In the genomic region with DNA sequence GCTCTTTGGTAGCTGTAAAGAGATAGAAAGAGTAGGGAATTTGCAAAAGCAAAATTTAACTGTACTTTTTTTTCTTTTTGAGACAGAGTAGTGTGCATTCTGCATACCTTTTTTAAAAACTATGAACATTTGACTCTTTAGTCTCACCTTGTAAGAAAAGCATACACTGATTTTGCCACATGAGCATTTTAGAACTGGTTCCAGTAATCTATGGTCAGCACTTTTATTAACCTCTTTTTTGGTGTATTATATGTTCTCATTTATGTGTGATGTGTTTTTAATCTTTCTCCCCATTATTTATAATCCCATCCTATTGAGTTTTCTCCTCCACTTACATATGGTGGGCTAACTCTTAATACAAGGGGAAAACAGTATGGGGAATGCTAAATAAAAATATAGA, we compare ENCODE assay signal across 33 cellular contexts.
"Had no signal": no experiment of that assay in that cellular context is flagged by ENCODE, and none has a peak within 500 bp of the region (broad histone marks: within the 10 kb centered on the region; RNA-seq: fewer than 3 reads in every experiment).

No MANE protein-coding gene starts in this region.

- H3K4me3 ChIP-seq: adrenal gland, ascending aorta, body of pancreas, breast epithelium, cardiac muscle cell had no signal

- H3K27ac ChIP-seq: adrenal gland, ascending aorta, body of pancreas, brain microvascular endothelial cell, breast epithelium, cardiac muscle cell had no signal

- H3K4me1 ChIP-seq: adrenal gland, ascending aorta, body of pancreas, breast epithelium had no signal

- H3K9me3 ChIP-seq: adrenal gland, ascending aorta, body of pancreas, breast epithelium had no signal

- ATAC-seq: activated naive CD4-positive, alpha-beta T cell treated with anti-CD3 and anti-CD28 coated beads, Interleukin-2, amount 50 U/mL, for 72 hours; activated naive CD8-positive, alpha-beta T cell treated with anti-CD3 and anti-CD28 coated beads, Interleukin-2, amount 50 U/mL, for 24 hours; activated T-cell treated with anti-CD3 and anti-CD28 coated beads, Interleukin-2, amount 50 U/mL, for 4 hours; activated T-cell treated with anti-CD3 and anti-CD28 coated beads, Interleukin-2, amount 50 U/mL, for 72 hours; activated T-helper 17 cell treated with anti-CD3 and anti-CD28 coated beads, Interleukin-2, amount 50 U/mL, for 72 hours; body of pancreas had no signal

- DNase-seq: activated effector memory CD4-positive, alpha-beta T cell treated with anti-CD3 and anti-CD28 coated beads, Interleukin-2, amount 50 U/mL, for 16 hours; activated effector memory CD4-positive, alpha-beta T cell treated with Interleukin-2 at 50 U/mL for 16 hours; activated gamma-delta T cell; activated gamma-delta T cell treated with Interleukin-2 at 50 U/mL for 16 hours; activated naive CD4-positive, alpha-beta T cell; activated naive CD4-positive, alpha-beta T cell treated with anti-CD3 and anti-CD28 coated beads for 36 hours; activated naive CD4-positive, alpha-beta T cell treated with anti-CD3 and anti-CD28 coated beads, Interleukin-2, amount 10 ng/mL, durations not matched to agents 7 days and 5 days; activated naive CD4-positive, alpha-beta T cell treated with anti-CD3 and anti-CD28 coated beads, Interleukin-2, amount 50 U/mL, for 16 hours; activated naive CD4-positive, alpha-beta T cell treated with Interleukin-2 at 50 U/mL for 16 hours; activated naive CD8-positive, alpha-beta T cell treated with anti-CD3 and anti-CD28 coated beads for 36 hours; activated naive CD8-positive, alpha-beta T cell treated with anti-CD3 and anti-CD28 coated beads, Interleukin-2, amount 10 ng/mL, durations not matched to agents 7 days and 5 days; activated naive CD8-positive, alpha-beta T cell treated with anti-CD3 and anti-CD28 coated beads, Interleukin-2, amount 50 U/mL, for 24 hours; activated T-cell treated with anti-CD3 and anti-CD28 coated beads, Interleukin-2, amount 50 U/mL, for 24 hours; activated T-cell treated with anti-CD3 and anti-CD28 coated beads, Interleukin-2, amount 50 U/mL, for 4 hours; activated T-cell treated with anti-CD3 and anti-CD28 coated beads, Interleukin-2, amount 50 U/mL, for 48 hours; activated T-cell treated with anti-CD3 and anti-CD28 coated beads, Interleukin-2, amount 50 U/mL, for 72 hours; adrenal gland; amniotic stem cell; amygdala; anterior cingulate cortex; aorta; body of pancreas; brain microvascular endothelial cell; caudate nucleus; central memory CD4-positive, alpha-beta T cell; cerebellar nuclear complex had no signal

- H3K27me3 ChIP-seq: adrenal gland, ascending aorta, body of pancreas, brain microvascular endothelial cell, breast epithelium, cardiac muscle cell had no signal

- H3K36me3 ChIP-seq: adrenal gland, ascending aorta, brain microvascular endothelial cell, breast epithelium, cardiac muscle cell had no signal

- FAIRE-seq: astrocyte, bronchial epithelial cell had no signal
